ENCODE assay signal across 8 cellular contexts in the genomic region with DNA sequence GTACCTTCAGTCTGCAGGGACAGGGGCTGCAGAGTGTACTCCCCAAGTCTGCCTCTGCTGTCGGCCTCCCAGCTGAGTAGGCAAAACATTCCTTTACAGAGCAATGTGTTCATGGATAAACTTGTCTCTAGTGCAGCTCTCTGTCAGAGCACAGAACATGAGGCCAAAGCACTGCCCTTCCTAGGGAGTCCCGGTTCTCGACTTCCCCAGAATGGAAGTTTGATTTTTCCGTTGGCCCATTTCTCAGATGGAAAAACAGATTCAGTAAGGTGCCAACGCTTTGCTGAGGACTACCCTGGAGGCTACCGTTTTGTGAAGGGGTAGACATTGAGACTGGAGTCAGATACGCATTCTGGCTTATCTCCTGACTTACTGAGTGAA. TPM values are rescaled to one million over a fixed set of nuclear protein-coding genes. Genes with fewer than 3 reads are reported as not detected.
DNase-seq lines count a peak whose midpoint lies in the region; ATAC-seq and TF ChIP-seq lines count a peak whose summit lies in the region.

No MANE protein-coding gene starts in this region.

- H3K27ac ChIP-seq in VCaP (peak overlapping the region; percentile 78), left ventricle myocardium inferior (replicated peaks) (peak overlapping the region; percentile 86), skeletal muscle tissue (ENCODE audit: low read depth, low read length) (peak overlapping the region; percentile 83)

- peaks cover 7% of the 10 kb centered on the region for H3K9me3 ChIP-seq in left ventricle myocardium inferior (replicated peaks)
- H3K9me3 ChIP-seq in skeletal muscle tissue (ENCODE audit: control insufficient read depth in 3 of 3, low read length in 3 of 3): no peaks in the 10 kb centered on the region

- intact Hi-C loops in left ventricle myocardium inferior (cut with micrococcal nuclease): no loop called here

- peaks cover 56% of the 10 kb centered on the region for H3K4me1 ChIP-seq in left ventricle myocardium inferior
- H3K4me1 ChIP-seq in skeletal muscle tissue (ENCODE audit: control insufficient read depth in 3 of 3, insufficient read depth in 3 of 3, low read length in 3 of 3): peaks cover 25 to 34% (median 33%) of the 10 kb centered on the region in 3 donors

- TF ChIP-seq CTCF in VCaP (conservative IDR thresholded peaks at IDR 0.05) (no peak), left ventricle myocardium inferior (IDR thresholded peaks at IDR 0.05; ENCODE audit: borderline replicate concordance) (no peak)

- TF ChIP-seq POLR2A in erythroblast (IDR thresholded peaks at IDR 0.05; ENCODE audit: low read length): no peak

- H3K36me3 ChIP-seq in left ventricle myocardium inferior (no peaks in the 10 kb centered on the region), skeletal muscle tissue (ENCODE audit: control insufficient read depth in 3 of 3, insufficient read depth in 3 of 3, low read length in 3 of 3) (no peaks in the 10 kb centered on the region)

- ATAC-seq in HG02973 (IDR thresholded peaks at IDR 0.05; ENCODE audit: unreplicated experiment): peak; percentile 34

- H3K4me3 ChIP-seq in left ventricle myocardium inferior: peak overlapping the region; percentile 84
- H3K4me3 ChIP-seq in skeletal muscle tissue (ENCODE audit: low read length in 3 of 3): peak overlapping the region; percentile 85 to 96 (median 88)

- DNase-seq in DMS 273 (lab: John Stamatoyannopoulos, UW; ENCODE audit: unreplicated experiment) (peak; percentile 46), DMS 273 treated with DMSO at 0.1 percent for 48 hours (lab: John Stamatoyannopoulos, UW) (no peak), left ventricle myocardium inferior (no peak), NCI-H748 (lab: John Stamatoyannopoulos, UW; ENCODE audit: unreplicated experiment) (no peak), erythroblast (lab: John Stamatoyannopoulos, UW) (no peak)

- H3K27me3 ChIP-seq in left ventricle myocardium inferior (ENCODE audit: low read depth): no peaks in the 10 kb centered on the region
- H3K27me3 ChIP-seq in skeletal muscle tissue (ENCODE audit: control insufficient read depth in 3 of 3, insufficient read depth in 3 of 3, low read length in 3 of 3): no peaks in the 10 kb centered on the region

- peak overlapping the region; percentile 70 to 86 (median 83) for H3K9ac ChIP-seq in skeletal muscle tissue (ENCODE audit: low read depth in 1 of 3, low read length in 3 of 3)

RNA-seq across cellular contexts. Expression of a gene that starts 0.4 kb away (rescaled TPM):
- total RNA-seq in left ventricle myocardium inferior: 14.9 TPM
- total RNA-seq in skeletal muscle tissue: 11.0 TPM
